Comparison of ENCODE assay signal across 10 cellular contexts in genomic region chr17:16001498-16001897, GRCh38. TPM values are rescaled to one million over a fixed set of nuclear protein-coding genes. Genes with fewer than 3 reads are reported as not detected.
A peak's percentile ranks its signal among the peaks of the same experiment; 100 is the strongest.
DNase-seq lines count a peak whose midpoint lies in the region; ATAC-seq and TF ChIP-seq lines count a peak whose summit lies in the region.
"Had no signal": no experiment of that assay in that cellular context is flagged by ENCODE, and none has a peak within 500 bp of the region (broad histone marks: within the 10 kb centered on the region; RNA-seq: fewer than 3 reads in every experiment).

No MANE protein-coding gene starts in this region.

- CTCF ChIA-PET in PC-3 (lab: Charles Lee): no interaction called here

- no peaks in the 10 kb centered on the region for H3K27me3 ChIP-seq in H9 (ENCODE audit: insufficient read depth, low read length)
- no peaks in the 10 kb centered on the region for H3K27me3 ChIP-seq in PC-3 (ENCODE audit: low read length)
- H3K27me3 ChIP-seq in endodermal cell (ENCODE audit: control insufficient read depth, insufficient read depth, low read length, poor library complexity, severe bottlenecking): no peaks in the 10 kb centered on the region
- H3K27me3 ChIP-seq in osteoblast (ENCODE audit: insufficient read depth, low read length): no peaks in the 10 kb centered on the region

- H3K4ac ChIP-seq in H9 (ENCODE audit: low read depth, low read length): no peak overlapping the region

- H4K91ac ChIP-seq in H9 (ENCODE audit: insufficient read length, low read depth, low read length): no peak overlapping the region

- H3K79me2 ChIP-seq in H9 (ENCODE audit: insufficient read depth, low read length) (peaks cover 13% of the 10 kb centered on the region; the same call in 1 of the 2 replicates), PC-3 (ENCODE audit: low read length) (peaks cover 87% of the 10 kb centered on the region), osteoblast (ENCODE audit: insufficient read depth, low read length) (peaks cover 39% of the 10 kb centered on the region)

- H3K27ac ChIP-seq in H9 (ENCODE audit: insufficient read length, low read depth, low read length) (no peak overlapping the region), PC-3 (ENCODE audit: low read length) (no peak overlapping the region), endodermal cell (ENCODE audit: low read depth, low read length) (no peak overlapping the region), osteoblast (ENCODE audit: low read depth, low read length) (no peak overlapping the region)

- H3K27me3 Mint-ChIP-seq in H9 (ENCODE audit: low read depth) (no peaks in the 10 kb centered on the region), endodermal cell (ENCODE audit: insufficient read depth) (no peaks in the 10 kb centered on the region)

- DNase-seq in H9: no peak
- DNase-seq in PC-3: peak; percentile 68
- DNase-seq in endodermal cell: no peak
- DNase-seq in osteoblast (ENCODE audit: insufficient read length, low spot score, missing footprints): no peak
- no peak for DNase-seq in left colon
- DNase-seq in cerebellar cortex (ENCODE audit: low spot score): no peak
- DNase-seq: activated CD4-positive, alpha-beta T cell treated with anti-CD3 and anti-CD28 coated beads, Interleukin-2, amount 50 U/mL, for 4 hours; left cardiac atrium; small intestine had no signal

- H2AK5ac ChIP-seq in H9 (ENCODE audit: insufficient read length, low read length): no peak overlapping the region

- H3K4me2 ChIP-seq in H9 (ENCODE audit: insufficient read depth, insufficient read length, low read length) (peak overlapping the region; percentile 93), PC-3 (ENCODE audit: low read length) (peak overlapping the region; percentile 89), osteoblast (ENCODE audit: insufficient read depth, low read length) (no peak overlapping the region)

- no peak overlapping the region for H4K8ac ChIP-seq in H9 (replicated peaks; ENCODE audit: insufficient read length, low read depth, low read length)

- H3K23ac ChIP-seq in H9 (ENCODE audit: insufficient read length, low read depth, low read length): no peak overlapping the region

- no peak overlapping the region for H3K18ac ChIP-seq in H9 (ENCODE audit: insufficient read length, low read depth, low read length)

- H3K56ac ChIP-seq in H9 (ENCODE audit: insufficient read length, low read depth, low read length): no peak overlapping the region

- peaks cover 8% of the 10 kb centered on the region for H3K79me1 ChIP-seq in H9 (ENCODE audit: insufficient read depth, low read depth, low read length, poor library complexity, severe bottlenecking)

- H3K4me3 ChIP-seq in PC-3 (ENCODE audit: low read length) (peak overlapping the region; percentile 94), endodermal cell (ENCODE audit: low read length) (peak overlapping the region; percentile 91), osteoblast (ENCODE audit: insufficient read depth, low read length) (peak overlapping the region; percentile 84)

- peaks cover 7 to 10% of the 10 kb centered on the region in 2 experiments for H3K9me3 Mint-ChIP-seq in H9
- H3K9me3 Mint-ChIP-seq in endodermal cell: peaks cover 19% of the 10 kb centered on the region

- H3K9ac ChIP-seq in H9 (ENCODE audit: extremely low read depth, insufficient read length, low read length): no peak overlapping the region
- no peak overlapping the region for H3K9ac ChIP-seq in PC-3 (ENCODE audit: low read length)
- H3K9ac ChIP-seq in endodermal cell (ENCODE audit: extremely low read depth, low read length, poor library complexity, severe bottlenecking): no peak overlapping the region

- no peaks in the 10 kb centered on the region for H3F3A ChIP-seq in PC-3 (ENCODE audit: low read length, unreplicated experiment)

- peaks cover 57% of the 10 kb centered on the region for H3K36me3 ChIP-seq in PC-3 (ENCODE audit: low read depth, low read length)
- peaks cover 55% of the 10 kb centered on the region for H3K36me3 ChIP-seq in endodermal cell (ENCODE audit: control insufficient read depth, insufficient read depth, low read length)
- peaks cover 51% of the 10 kb centered on the region for H3K36me3 ChIP-seq in osteoblast (ENCODE audit: insufficient read depth, low read length)

- ATAC-seq in PC-3: no peak
- ATAC-seq in left colon: no peak
- ATAC-seq in HG03097 (IDR thresholded peaks at IDR 0.05; ENCODE audit: low FRiP score, unreplicated experiment): no peak
- ATAC-seq: left cardiac atrium had no signal

- no peak overlapping the region for H3T11ph ChIP-seq in H9 (ENCODE audit: low read length)

- no peak overlapping the region for H2BK5ac ChIP-seq in H9 (ENCODE audit: insufficient read length, low read length)

- no TSS peak for BruUV-seq in PC-3 (replicated peaks; lab: Mats Ljungman, UMichigan)

- H3K23me2 ChIP-seq in H9 (ENCODE audit: insufficient read length, low read depth, low read length, poor library complexity, severe bottlenecking): peaks cover 7% of the 10 kb centered on the region

- H3K9me2 ChIP-seq in PC-3 (replicated peaks; ENCODE audit: low read length): no peaks in the 10 kb centered on the region

- no peak for TF ChIP-seq CTCF in H9 (conservative IDR thresholded peaks at IDR 0.05)
- TF ChIP-seq CTCF in PC-3 (conservative IDR thresholded peaks at IDR 0.05; ENCODE audit: low read depth, low read length): no peak
- no peak for TF ChIP-seq CTCF in endodermal cell (conservative IDR thresholded peaks at IDR 0.05)
- TF ChIP-seq CTCF in osteoblast (IDR thresholded peaks at IDR 0.05; ENCODE audit: extremely low read depth, low read depth, low read length): no peak

- H4K20me1 ChIP-seq in H9 (ENCODE audit: control insufficient read depth, insufficient read depth, insufficient read length) (no peaks in the 10 kb centered on the region), PC-3 (ENCODE audit: low read length) (peaks cover 54% of the 10 kb centered on the region), osteoblast (ENCODE audit: insufficient read depth, low read length) (peaks cover 11% of the 10 kb centered on the region)

- H3K4me1 Mint-ChIP-seq in H9: peaks cover 13 to 16% of the 10 kb centered on the region in 2 experiments
- H3K4me1 Mint-ChIP-seq in endodermal cell: peaks cover 10% of the 10 kb centered on the region

- H2BK15ac ChIP-seq in H9 (ENCODE audit: low read depth, low read length): no peak overlapping the region

- H3K14ac ChIP-seq in H9 (ENCODE audit: insufficient read depth, low read length): no peak overlapping the region

- 0 out of 2 replicates have a peak, but pooled peaks cover 4% of the 10 kb centered on the region for H3K4me1 ChIP-seq in H9 (ENCODE audit: insufficient read depth, low read length)
- peaks cover 38% of the 10 kb centered on the region for H3K4me1 ChIP-seq in PC-3 (ENCODE audit: insufficient read depth, low read length)
- no peaks in the 10 kb centered on the region for H3K4me1 ChIP-seq in endodermal cell (ENCODE audit: control insufficient read depth, insufficient read depth, low read length)
- peaks cover 19% of the 10 kb centered on the region for H3K4me1 ChIP-seq in osteoblast (ENCODE audit: insufficient read depth, low read length)

- intact Hi-C loops in PC-3 (cut with micrococcal nuclease) (no loop called here), left colon (cut with DNase I, micrococcal nuclease) (no loop called here)

- H3K9me3 ChIP-seq in H9 (ENCODE audit: control insufficient read depth, low read depth, low read length) (no peaks in the 10 kb centered on the region), PC-3 (ENCODE audit: low read length) (no peaks in the 10 kb centered on the region), endodermal cell (ENCODE audit: control insufficient read depth, low read length) (peaks cover 22% of the 10 kb centered on the region), osteoblast (ENCODE audit: low read depth, low read length) (no peaks in the 10 kb centered on the region)

- no peak overlapping the region for H4K5ac ChIP-seq in H9 (ENCODE audit: insufficient read length, low read depth, low read length)

- no peak overlapping the region for H2BK20ac ChIP-seq in H9 (ENCODE audit: low read depth, low read length, poor library complexity, severe bottlenecking)

- H2AFZ ChIP-seq in H9 (ENCODE audit: low read length): no peak overlapping the region
- H2AFZ ChIP-seq in PC-3 (ENCODE audit: low read length): no peak overlapping the region
- H2AFZ ChIP-seq in osteoblast (ENCODE audit: low read length): no peak overlapping the region

- H3K36me3 Mint-ChIP-seq in H9 (ENCODE audit: insufficient read depth in 1 of 3, low read depth in 3 of 3) (peaks cover 48 to 59% (median 58%) of the 10 kb centered on the region in 3 experiments), endodermal cell (ENCODE audit: low read depth) (peaks cover 58% of the 10 kb centered on the region)

- H2BK12ac ChIP-seq in H9 (ENCODE audit: insufficient read length, low read depth, low read length): no peak overlapping the region

- H3K27ac Mint-ChIP-seq in H9 (no peak overlapping the region), endodermal cell (no peak overlapping the region)

- POLR2A ChIA-PET in PC-3 (lab: Charles Lee; ENCODE audit: unreplicated experiment): interaction anchor here (0.6 kb wide), 2 partner anchors 60 to 1248 kb away, joined by 4 read pairs; no protein-coding TSS in a partner anchor

- H3K4me3 Mint-ChIP-seq in H9 (peak overlapping the region; percentile 92 to 96), endodermal cell (peak overlapping the region; percentile 90)

- no peak overlapping the region for H2BK120ac ChIP-seq in H9 (ENCODE audit: low read depth, low read length, poor library complexity, severe bottlenecking)

RNA-seq across cellular contexts. Expression of gene TTC19, which starts 1.9 kb away (rescaled TPM):
- total RNA-seq in H9 (2021) (59.5 and 64.3 TPM in 2 replicates), PC-3 (2014; rRNA removed) (187 and 436 TPM in 2 replicates), endodermal cell (10 to 100 TPM; 48.2 to 53.2 TPM), osteoblast (31.8 and 39.8 TPM in 2 replicates), left colon (10 to 100 TPM; 50.7 to 53.6 TPM)
- polyA plus RNA-seq in endodermal cell (2013, experiment 1 of 2): 46.0 TPM
- 45.3 TPM for polyA plus RNA-seq in endodermal cell (2013, experiment 2 of 2)

RNA-seq across cellular contexts. Expression of gene ZSWIM7, which starts 2.0 kb away (rescaled TPM):
- total RNA-seq in H9 (2021) (35.8 and 37.8 TPM in 2 replicates), PC-3 (2014; rRNA removed) (96.1 and 97.6 TPM in 2 replicates), endodermal cell (10 to 100 TPM; 45.5 to 58.8 TPM), osteoblast (11.6 and 14.7 TPM in 2 replicates), left colon (10 to 100 TPM; 22.4 to 23.5 TPM)
- 53.4 TPM for polyA plus RNA-seq in endodermal cell (2013, experiment 1 of 2)
- 50.8 TPM for polyA plus RNA-seq in endodermal cell (2013, experiment 2 of 2)

RNA-seq across cellular contexts. Expression of gene ADORA2B, which starts 56.6 kb away (rescaled TPM):
- total RNA-seq in H9 (2021): 3.1 and 3.2 TPM in 2 replicates
- total RNA-seq in PC-3 (2014; rRNA removed): 118 and 130 TPM in 2 replicates
- total RNA-seq in endodermal cell: 1 to 10 TPM; 1.8 to 2.0 TPM
- polyA plus RNA-seq in endodermal cell (2013, experiment 1 of 2): 3.3 TPM
- polyA plus RNA-seq in endodermal cell (2013, experiment 2 of 2): 4.0 TPM
- 4.7 and 5.9 TPM in 2 replicates for total RNA-seq in osteoblast
- total RNA-seq in left colon: 10 to 100 TPM; 28.6 to 31.4 TPM
